8 cellular contexts compared by ENCODE assay signal in the genomic region with DNA sequence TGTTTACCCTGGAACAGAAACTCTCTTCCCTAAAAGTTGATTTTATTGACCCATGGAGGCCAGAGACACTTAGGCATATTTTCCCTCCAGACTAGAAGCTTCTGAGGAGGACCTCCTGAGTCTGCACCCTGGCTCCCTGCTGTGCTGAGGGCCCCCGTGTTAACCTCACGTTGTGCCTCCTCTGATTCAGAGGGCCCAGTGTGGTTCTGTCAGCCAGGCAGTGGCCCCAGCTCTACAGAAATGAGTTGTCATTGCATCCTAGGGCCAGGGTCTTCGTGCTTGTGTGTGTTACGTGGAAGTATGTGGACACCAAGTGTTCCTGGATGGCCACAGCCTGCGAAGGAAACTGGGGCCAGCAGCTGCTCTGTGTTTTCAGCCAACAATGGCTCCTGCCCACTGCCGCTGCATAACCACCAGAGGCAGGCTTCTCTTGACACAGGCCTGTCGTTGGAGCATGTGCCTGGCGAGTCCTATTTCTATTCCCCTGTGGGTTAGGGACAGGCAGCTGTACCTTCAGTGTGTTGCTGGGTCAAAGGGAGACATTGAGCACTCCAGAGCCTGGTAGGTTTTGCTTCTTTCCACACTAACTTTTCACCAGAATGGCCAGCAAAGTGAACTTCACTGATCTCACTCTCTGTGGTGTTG. TPM values are rescaled to one million over a fixed set of nuclear protein-coding genes. Genes with fewer than 3 reads are reported as not detected.
A peak's percentile ranks its signal among the peaks of the same experiment; 100 is the strongest.
DNase-seq lines count a peak whose midpoint lies in the region; ATAC-seq and TF ChIP-seq lines count a peak whose summit lies in the region.

No MANE protein-coding gene starts in this region.

- no peak overlapping the region for H3K9ac ChIP-seq in liver (ENCODE audit: low read depth in 1 of 2, low read length in 2 of 2)

- peaks cover 0 to 47% (median 0%) of the 10 kb centered on the region in 3 donors for H3K36me3 ChIP-seq in Peyer's patch
- H3K36me3 ChIP-seq in liver (ENCODE audit: control insufficient read depth in 4 of 4, insufficient read depth in 3 of 4, low read depth in 1 of 4, low read length in 3 of 4): peaks cover 4 to 33% (median 11%) of the 10 kb centered on the region in 4 donors

- peak; percentile 90 for ATAC-seq in stimulated activated effector memory CD8-positive, alpha-beta T cell treated with anti-CD3 and anti-CD28 coated beads, Interleukin-12 subunit alpha, Interleukin-12 subunit beta, amount 100 ng/mL, for 72 hours
- no peak for ATAC-seq in GM21528 (IDR thresholded peaks at IDR 0.05; ENCODE audit: low FRiP score, unreplicated experiment)

- H3K27ac Mint-ChIP-seq in stimulated activated effector memory CD8-positive, alpha-beta T cell treated with anti-CD3 and anti-CD28 coated beads, Interleukin-12 subunit alpha, Interleukin-12 subunit beta, amount 100 ng/mL, for 72 hours: peak overlapping the region; percentile 98

- H3K27me3 ChIP-seq in Peyer's patch (no peaks in the 10 kb centered on the region), liver (ENCODE audit: control insufficient read depth in 4 of 4, insufficient read depth in 4 of 4, low read length in 3 of 4) (no peaks in the 10 kb centered on the region)

- H3K4me1 ChIP-seq in Peyer's patch (peaks cover 0 to 56% (median 29%) of the 10 kb centered on the region in 4 donors), liver (ENCODE audit: control insufficient read depth in 4 of 4, insufficient read depth in 4 of 4, low read length in 3 of 4) (peaks cover 0 to 19% (median 11%) of the 10 kb centered on the region in 4 donors)

- no peak for TF ChIP-seq RAD21 in liver (IDR thresholded peaks at IDR 0.05)

- H3K4me3 ChIP-seq in Peyer's patch (peak overlapping the region in 1 of 4 donors; percentile 3), liver (ENCODE audit: low read depth in 1 of 3, low read length in 3 of 3) (no peak overlapping the region)

- no peaks in the 10 kb centered on the region for H3K9me3 Mint-ChIP-seq in stimulated activated effector memory CD8-positive, alpha-beta T cell treated with anti-CD3 and anti-CD28 coated beads, Interleukin-12 subunit alpha, Interleukin-12 subunit beta, amount 100 ng/mL, for 72 hours

- no peak for TF ChIP-seq POLR2A in Peyer's patch (IDR thresholded peaks at IDR 0.05)

- H3K27ac ChIP-seq in Peyer's patch (peak overlapping the region; percentile 73 to 84 (median 80)), liver (ENCODE audit: low read depth in 1 of 2, low read length in 2 of 2) (peak overlapping the region; percentile 70 to 72)

- H3K4me3 Mint-ChIP-seq in stimulated activated effector memory CD8-positive, alpha-beta T cell treated with anti-CD3 and anti-CD28 coated beads, Interleukin-12 subunit alpha, Interleukin-12 subunit beta, amount 100 ng/mL, for 72 hours: peak overlapping the region; percentile 79

- H3K9me3 ChIP-seq in Peyer's patch (no peaks in the 10 kb centered on the region), liver (ENCODE audit: control insufficient read depth in 4 of 4, low read length in 3 of 4) (no peaks in the 10 kb centered on the region)

- peaks cover 65% of the 10 kb centered on the region for H3K36me3 Mint-ChIP-seq in stimulated activated effector memory CD8-positive, alpha-beta T cell treated with anti-CD3 and anti-CD28 coated beads, Interleukin-12 subunit alpha, Interleukin-12 subunit beta, amount 100 ng/mL, for 72 hours

- 76% methylated on average over 8 of the region's 8 CpGs for WGBS in liver

- TF ChIP-seq CTCF in Peyer's patch (IDR thresholded peaks at IDR 0.05) (peak in 3 of 6 experiments; percentile 10 to 35 (median 29)), liver (IDR thresholded peaks at IDR 0.05; ENCODE audit: low read depth, low read length, missing input control) (no peak)

- DNase-seq in Peyer's patch: peak in 1 of 3 donors; percentile 44
- peak; percentile 35 for DNase-seq in astrocyte of the hippocampus (ENCODE audit: low read depth, low spot score)
- DNase-seq in stimulated activated effector memory CD8-positive, alpha-beta T cell treated with anti-CD3 and anti-CD28 coated beads, Interleukin-12 subunit alpha, Interleukin-12 subunit beta, amount 100 ng/mL, for 72 hours (ENCODE audit: low spot score in 2 of 2): peak; percentile 53 to 77
- DNase-seq in hepatic stellate cell (ENCODE audit: low spot score): no peak
- no peak for DNase-seq in NCI-H128 (lab: John Stamatoyannopoulos, UW; ENCODE audit: unreplicated experiment)
- no peak for DNase-seq in central memory CD4-positive, alpha-beta T cell

- peaks cover 73% of the 10 kb centered on the region for H3K4me1 Mint-ChIP-seq in stimulated activated effector memory CD8-positive, alpha-beta T cell treated with anti-CD3 and anti-CD28 coated beads, Interleukin-12 subunit alpha, Interleukin-12 subunit beta, amount 100 ng/mL, for 72 hours

TF ChIP-seq in liver, 16 proteins besides CTCF, POLR2A, EP300 and RAD21:
- TF ChIP-seq, protein P1, sequence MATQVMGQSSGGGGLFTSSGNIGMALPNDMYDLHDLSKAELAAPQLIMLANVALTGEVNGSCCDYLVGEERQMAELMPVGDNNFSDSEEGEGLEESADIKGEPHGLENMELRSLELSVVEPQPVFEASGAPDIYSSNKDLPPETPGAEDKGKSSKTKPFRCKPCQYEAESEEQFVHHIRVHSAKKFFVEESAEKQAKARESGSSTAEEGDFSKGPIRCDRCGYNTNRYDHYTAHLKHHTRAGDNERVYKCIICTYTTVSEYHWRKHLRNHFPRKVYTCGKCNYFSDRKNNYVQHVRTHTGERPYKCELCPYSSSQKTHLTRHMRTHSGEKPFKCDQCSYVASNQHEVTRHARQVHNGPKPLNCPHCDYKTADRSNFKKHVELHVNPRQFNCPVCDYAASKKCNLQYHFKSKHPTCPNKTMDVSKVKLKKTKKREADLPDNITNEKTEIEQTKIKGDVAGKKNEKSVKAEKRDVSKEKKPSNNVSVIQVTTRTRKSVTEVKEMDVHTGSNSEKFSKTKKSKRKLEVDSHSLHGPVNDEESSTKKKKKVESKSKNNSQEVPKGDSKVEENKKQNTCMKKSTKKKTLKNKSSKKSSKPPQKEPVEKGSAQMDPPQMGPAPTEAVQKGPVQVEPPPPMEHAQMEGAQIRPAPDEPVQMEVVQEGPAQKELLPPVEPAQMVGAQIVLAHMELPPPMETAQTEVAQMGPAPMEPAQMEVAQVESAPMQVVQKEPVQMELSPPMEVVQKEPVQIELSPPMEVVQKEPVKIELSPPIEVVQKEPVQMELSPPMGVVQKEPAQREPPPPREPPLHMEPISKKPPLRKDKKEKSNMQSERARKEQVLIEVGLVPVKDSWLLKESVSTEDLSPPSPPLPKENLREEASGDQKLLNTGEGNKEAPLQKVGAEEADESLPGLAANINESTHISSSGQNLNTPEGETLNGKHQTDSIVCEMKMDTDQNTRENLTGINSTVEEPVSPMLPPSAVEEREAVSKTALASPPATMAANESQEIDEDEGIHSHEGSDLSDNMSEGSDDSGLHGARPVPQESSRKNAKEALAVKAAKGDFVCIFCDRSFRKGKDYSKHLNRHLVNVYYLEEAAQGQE (IDR thresholded peaks at IDR 0.05): no peak
- no peak for TF ChIP-seq ZBTB33 (IDR thresholded peaks at IDR 0.05)
- TF ChIP-seq SP1 (IDR thresholded peaks at IDR 0.05): no peak
- no peak for TF ChIP-seq FOXA1 (IDR thresholded peaks at IDR 0.05)
- TF ChIP-seq HNF4G (IDR thresholded peaks at IDR 0.05): no peak
- no peak for TF ChIP-seq JUND (IDR thresholded peaks at IDR 0.05)
- no peak for TF ChIP-seq HNF4A (conservative IDR thresholded peaks at IDR 0.05)

RNA-seq across cellular contexts. Expression of gene MED15, which starts 44.5 kb away (rescaled TPM):
- 100 to 1,000 TPM; 115 to 215 (median 161) TPM for total RNA-seq in Peyer's patch
- total RNA-seq in liver: 10 to 100 TPM; 19.4 to 28.0 TPM
- polyA plus RNA-seq in liver: 10 to 100 TPM in 1 of 2 donors, 1 to 10 TPM in 1; 9.7 to 12.9 TPM

RNA-seq across cellular contexts. Expression of gene KLHL22, which starts 56.3 kb away (rescaled TPM):
- total RNA-seq in Peyer's patch (10 to 100 TPM; 12.6 to 23.9 (median 19.2) TPM), liver (10 to 100 TPM; 11.3 to 20.3 TPM)
- polyA plus RNA-seq in liver: 1 to 10 TPM; 2.0 to 6.1 TPM

Comparison
In these comparisons a context has a peak if more than half of its experiments do, and no peak if none do; other contexts are left out.
1. DNase-seq: peak in astrocyte of the hippocampus (single experiment) and stimulated activated effector memory CD8-positive, alpha-beta T cell treated with anti-CD3 and anti-CD28 coated beads, Interleukin-12 subunit alpha, Interleukin-12 subunit beta, amount 100 ng/mL, for 72 hours (2 of 2); none in hepatic stellate cell (single experiment), NCI-H128 (single experiment) and central memory CD4-positive, alpha-beta T cell (single experiment).